11 cellular contexts compared by ENCODE assay signal in genomic region chr1:35555212-35555584, GRCh38. TPM values are rescaled to one million over a fixed set of nuclear protein-coding genes. Genes with fewer than 3 reads are reported as not detected.
A peak's percentile ranks its signal among the peaks of the same experiment; 100 is the strongest.
DNase-seq lines count a peak whose midpoint lies in the region; ATAC-seq and TF ChIP-seq lines count a peak whose summit lies in the region.
"Had no signal": no experiment of that assay in that cellular context is flagged by ENCODE, and none has a peak within 500 bp of the region (broad histone marks: within the 10 kb centered on the region; RNA-seq: fewer than 3 reads in every experiment).

No MANE protein-coding gene starts in this region.

- peak overlapping the region; percentile 62 for H3K27ac Mint-ChIP-seq in activated CD4-positive, alpha-beta memory T cell treated with anti-CD3 and anti-CD28 coated beads for 36 hours
- H3K27ac Mint-ChIP-seq in activated CD4-positive, alpha-beta memory T cell treated with anti-CD3 and anti-CD28 coated beads, Interleukin-2, amount 10 ng/mL, durations not matched to agents 7 days and 5 days = no peak overlapping the region
- H3K27ac Mint-ChIP-seq in WTC11 = peak overlapping the region; percentile 95

- peaks cover 4% of the 10 kb centered on the region for H3F3A ChIP-seq in smooth muscle cell (ENCODE audit: low read depth)

- POLR2A ChIA-PET in activated CD4-positive, alpha-beta memory T cell treated with anti-CD3 and anti-CD28 coated beads for 36 hours (lab: Charles Lee) = interaction anchor here (2.3 to 2.9 kb wide), 4 partner anchors 16 to 215 kb away, joined by 10 to 21 read pairs (median 14); partner anchors contain the start of gene CLSPN
- POLR2A ChIA-PET in activated CD4-positive, alpha-beta memory T cell treated with anti-CD3 and anti-CD28 coated beads, Interleukin-2, amount 10 ng/mL, durations not matched to agents 7 days and 5 days (lab: Charles Lee) = interaction anchor here (1.7 to 5.3 kb wide), 4 partner anchors 15 to 354 kb away, joined by 3 to 61 read pairs (median 40); no protein-coding TSS in a partner anchor
- POLR2A ChIA-PET in WTC11 (lab: Charles Lee) = no interaction called here

- peaks cover 53% of the 10 kb centered on the region for H4K20me1 ChIP-seq in smooth muscle cell (ENCODE audit: low read depth)

- H3K27me3 ChIP-seq in iPS-15b (ENCODE audit: control insufficient read depth, insufficient read depth, low read length) (no peaks in the 10 kb centered on the region), smooth muscle cell (ENCODE audit: low read depth) (no peaks in the 10 kb centered on the region), dorsolateral prefrontal cortex (no peaks in the 10 kb centered on the region)
- H3K27me3 ChIP-seq: transverse colon had no signal

- DNase-seq in activated CD4-positive, alpha-beta memory T cell treated with anti-CD3 and anti-CD28 coated beads for 36 hours = no peak
- no peak for DNase-seq in activated CD4-positive, alpha-beta memory T cell treated with anti-CD3 and anti-CD28 coated beads, Interleukin-2, amount 10 ng/mL, durations not matched to agents 7 days and 5 days
- no peak for DNase-seq in WTC11 (ENCODE audit: low spot score)
- DNase-seq in smooth muscle cell (lab: John Stamatoyannopoulos, UW; ENCODE audit: unreplicated experiment) = no peak
- no peak for DNase-seq in HK-2 (ENCODE audit: unreplicated experiment)
- DNase-seq in effector CD8-positive, alpha-beta T cell (lab: John Stamatoyannopoulos, UW) = no peak
- no peak for DNase-seq in dorsolateral prefrontal cortex
- DNase-seq: effector CD4-positive, alpha-beta T cell; Right ventricle myocardium superior; transverse colon had no signal

- H3K36me3 ChIP-seq in iPS-15b (ENCODE audit: control insufficient read depth, insufficient read depth, low read length) (peaks cover 3% of the 10 kb centered on the region), smooth muscle cell (ENCODE audit: low read depth) (no peaks in the 10 kb centered on the region)

- CTCF ChIA-PET in activated CD4-positive, alpha-beta memory T cell treated with anti-CD3 and anti-CD28 coated beads for 36 hours (lab: Charles Lee) = interaction anchor here (1.1 to 9.2 kb wide), 4 partner anchors 104 to 172 kb away, joined by 3 to 138 read pairs (median 4); no protein-coding TSS in a partner anchor
- CTCF ChIA-PET in activated CD4-positive, alpha-beta memory T cell treated with anti-CD3 and anti-CD28 coated beads, Interleukin-2, amount 10 ng/mL, durations not matched to agents 7 days and 5 days (lab: Charles Lee) = interaction anchor here (1.2 to 2.9 kb wide), 4 partner anchors 9 to 104 kb away, joined by 3 to 45 read pairs (median 12); no protein-coding TSS in a partner anchor
- CTCF ChIA-PET in WTC11 (lab: Charles Lee) = no interaction called here

- H3K79me2 ChIP-seq in smooth muscle cell (ENCODE audit: low read depth) = peaks cover 46% of the 10 kb centered on the region

- H3K27ac ChIP-seq in smooth muscle cell (ENCODE audit: low read depth) (peak overlapping the region; percentile 46), dorsolateral prefrontal cortex (peak overlapping the region in 4 of 59 donors; percentile 18 to 99 (median 31))

- H3K4me3 ChIP-seq in iPS-15b (ENCODE audit: low read depth, low read length) (peak overlapping the region; percentile 93), smooth muscle cell (peak overlapping the region; percentile 90), dorsolateral prefrontal cortex (peak overlapping the region in 11 of 59 donors; percentile 8 to 99 (median 92))

- peak; percentile 8 for ATAC-seq in WTC11

- H3K27me3 Mint-ChIP-seq in activated CD4-positive, alpha-beta memory T cell treated with anti-CD3 and anti-CD28 coated beads for 36 hours = no peaks in the 10 kb centered on the region
- no peaks in the 10 kb centered on the region for H3K27me3 Mint-ChIP-seq in activated CD4-positive, alpha-beta memory T cell treated with anti-CD3 and anti-CD28 coated beads, Interleukin-2, amount 10 ng/mL, durations not matched to agents 7 days and 5 days
- no peaks in the 10 kb centered on the region for H3K27me3 Mint-ChIP-seq in WTC11 (ENCODE audit: low read depth)

- peak overlapping the region; percentile 97 for H3K4me3 Mint-ChIP-seq in activated CD4-positive, alpha-beta memory T cell treated with anti-CD3 and anti-CD28 coated beads for 36 hours
- H3K4me3 Mint-ChIP-seq in activated CD4-positive, alpha-beta memory T cell treated with anti-CD3 and anti-CD28 coated beads, Interleukin-2, amount 10 ng/mL, durations not matched to agents 7 days and 5 days = no peak overlapping the region
- H3K4me3 Mint-ChIP-seq in WTC11 = peak overlapping the region; percentile 98

- TF ChIP-seq CTCF in WTC11 (IDR thresholded peaks at IDR 0.05) = no peak
- no peak for TF ChIP-seq CTCF in smooth muscle cell (IDR thresholded peaks at IDR 0.05; ENCODE audit: borderline replicate concordance, insufficient read depth, poor library complexity, severe bottlenecking)
- TF ChIP-seq CTCF in dorsolateral prefrontal cortex (IDR thresholded peaks at IDR 0.05 in 54 of 56, conservative IDR thresholded peaks at IDR 0.05 in 2 of 56; ENCODE audit: low read depth in 1 of 56, partially characterized antibody in 56 of 56) = no peak

- H3K9ac ChIP-seq in iPS-15b (ENCODE audit: low read depth, low read length) (no peak overlapping the region), smooth muscle cell (ENCODE audit: low read depth) (no peak overlapping the region)

- intact Hi-C loops in activated CD4-positive, alpha-beta memory T cell treated with anti-CD3 and anti-CD28 coated beads for 36 hours (cut with micrococcal nuclease) = loop anchor here (1.0 to 10.0 kb wide), 7 partner anchors 16 to 1920 kb away; partner anchors contain the start of genes PSMB2, SFPQ, ZC3H12A and ZMYM6
- intact Hi-C loops in dorsolateral prefrontal cortex (cut with DNase I) = loop anchor here (5.0 to 10.0 kb wide), 2 partner anchors 280 to 363 kb away; partner anchors contain the start of gene SFPQ (in 1 of the 2)

- H3K9me3 ChIP-seq in iPS-15b (ENCODE audit: control insufficient read depth, insufficient read depth, low read length) (no peaks in the 10 kb centered on the region), smooth muscle cell (replicated peaks; ENCODE audit: low read depth) (no peaks in the 10 kb centered on the region)
- H3K9me3 ChIP-seq: transverse colon had no signal

- H3K4me1 ChIP-seq in iPS-15b (ENCODE audit: control insufficient read depth, insufficient read depth, low read length) (peaks cover 27% of the 10 kb centered on the region), smooth muscle cell (ENCODE audit: low read depth) (peaks cover 10% of the 10 kb centered on the region)

- H3K4me2 ChIP-seq in smooth muscle cell = peak overlapping the region; percentile 99

- 48% methylated on average over 4 of the region's 4 CpGs for WGBS in smooth muscle cell (ENCODE audit: low lambda C conversion rate)

- H3K9me3 Mint-ChIP-seq in activated CD4-positive, alpha-beta memory T cell treated with anti-CD3 and anti-CD28 coated beads for 36 hours = no peaks in the 10 kb centered on the region
- no peaks in the 10 kb centered on the region for H3K9me3 Mint-ChIP-seq in activated CD4-positive, alpha-beta memory T cell treated with anti-CD3 and anti-CD28 coated beads, Interleukin-2, amount 10 ng/mL, durations not matched to agents 7 days and 5 days
- H3K9me3 Mint-ChIP-seq in WTC11 = no peaks in the 10 kb centered on the region

- H2AFZ ChIP-seq in smooth muscle cell (ENCODE audit: low read depth) = no peak overlapping the region

- peaks cover 16% of the 10 kb centered on the region for H3K36me3 Mint-ChIP-seq in activated CD4-positive, alpha-beta memory T cell treated with anti-CD3 and anti-CD28 coated beads for 36 hours
- peaks cover 29% of the 10 kb centered on the region for H3K36me3 Mint-ChIP-seq in activated CD4-positive, alpha-beta memory T cell treated with anti-CD3 and anti-CD28 coated beads, Interleukin-2, amount 10 ng/mL, durations not matched to agents 7 days and 5 days (ENCODE audit: low read depth)
- H3K36me3 Mint-ChIP-seq in WTC11 = peaks cover 23% of the 10 kb centered on the region

- peaks cover 57% of the 10 kb centered on the region for H3K4me1 Mint-ChIP-seq in activated CD4-positive, alpha-beta memory T cell treated with anti-CD3 and anti-CD28 coated beads for 36 hours (ENCODE audit: low read depth)
- peaks cover 46% of the 10 kb centered on the region for H3K4me1 Mint-ChIP-seq in activated CD4-positive, alpha-beta memory T cell treated with anti-CD3 and anti-CD28 coated beads, Interleukin-2, amount 10 ng/mL, durations not matched to agents 7 days and 5 days
- H3K4me1 Mint-ChIP-seq in WTC11 = peaks cover 41% of the 10 kb centered on the region

RNA-seq across cellular contexts. Expression of gene KIAA0319L, which starts 2.0 kb away (rescaled TPM):
- total RNA-seq in activated CD4-positive, alpha-beta memory T cell treated with anti-CD3 and anti-CD28 coated beads for 36 hours = 10 to 100 TPM; 28.3 to 30.9 TPM
- 10 to 100 TPM; 48.4 to 53.2 TPM for total RNA-seq in activated CD4-positive, alpha-beta memory T cell treated with anti-CD3 and anti-CD28 coated beads, Interleukin-2, amount 10 ng/mL, durations not matched to agents 7 days and 5 days
- total RNA-seq in WTC11 (2021) (66.3 to 71.7 TPM (median 70.0 TPM) in 3 replicates), smooth muscle cell (33.6 and 37.0 TPM in 2 replicates), dorsolateral prefrontal cortex (100 to 1,000 TPM in 10 of 120 experiments, 10 to 100 TPM in 110; 66.0 to 125 (median 85.3) TPM)
- polyA plus RNA-seq in smooth muscle cell = 30.1 and 36.3 TPM in 2 replicates

RNA-seq across cellular contexts. Expression of gene NCDN, which starts 2.4 kb away (rescaled TPM):
- total RNA-seq in activated CD4-positive, alpha-beta memory T cell treated with anti-CD3 and anti-CD28 coated beads for 36 hours = 10 to 100 TPM; 21.6 to 21.7 TPM
- 10 to 100 TPM; 25.6 to 27.8 TPM for total RNA-seq in activated CD4-positive, alpha-beta memory T cell treated with anti-CD3 and anti-CD28 coated beads, Interleukin-2, amount 10 ng/mL, durations not matched to agents 7 days and 5 days
- total RNA-seq in WTC11 (2021) = 35.6 to 39.2 TPM (median 38.2 TPM) in 3 replicates
- 10.8 and 12.2 TPM in 2 replicates for total RNA-seq in smooth muscle cell
- polyA plus RNA-seq in smooth muscle cell = 21.8 and 25.8 TPM in 2 replicates
- total RNA-seq in dorsolateral prefrontal cortex = 100 to 1,000 TPM; 209 to 881 (median 618) TPM

RNA-seq across cellular contexts. Expression of gene TFAP2E, which starts 17.9 kb away (rescaled TPM):
- under 1 TPM; 0.17 to 0.76 TPM for total RNA-seq in activated CD4-positive, alpha-beta memory T cell treated with anti-CD3 and anti-CD28 coated beads for 36 hours
- under 1 TPM; 0.65 to 0.85 TPM for total RNA-seq in activated CD4-positive, alpha-beta memory T cell treated with anti-CD3 and anti-CD28 coated beads, Interleukin-2, amount 10 ng/mL, durations not matched to agents 7 days and 5 days
- 1.5 to 1.7 TPM (median 1.5 TPM) in 3 replicates for total RNA-seq in WTC11 (2021)
- 0.36 and 1.2 TPM in 2 replicates for total RNA-seq in smooth muscle cell
- polyA plus RNA-seq in smooth muscle cell = 0.30 and 0.80 TPM in 2 replicates
- total RNA-seq in dorsolateral prefrontal cortex = 10 to 100 TPM in 48 of 120 experiments, 1 to 10 TPM in 72; 2.8 to 21.5 (median 9.1) TPM
